20 cellular contexts compared by ENCODE assay signal in genomic region chr1:52916241-52916975, GRCh38. TPM values are rescaled to one million over a fixed set of nuclear protein-coding genes. Genes with fewer than 3 reads are reported as not detected.
DNase-seq lines count a peak whose midpoint lies in the region; ATAC-seq and TF ChIP-seq lines count a peak whose summit lies in the region.
"Had no signal": no experiment of that assay in that cellular context is flagged by ENCODE, and none has a peak within 500 bp of the region (broad histone marks: within the 10 kb centered on the region; RNA-seq: fewer than 3 reads in every experiment).

No MANE protein-coding gene starts in this region.

- no peak for ATAC-seq in activated naive CD8-positive, alpha-beta T cell treated with anti-CD3 and anti-CD28 coated beads, Interleukin-2, amount 50 U/mL, for 24 hours
- ATAC-seq in heart right ventricle (peak in 4 of 8 donors; percentile 32 to 57 (median 44)), aorta (ENCODE audit: low FRiP score) (peak; percentile 9), HG02840 (IDR thresholded peaks at IDR 0.05; ENCODE audit: low FRiP score, unreplicated experiment) (no peak)
- ATAC-seq: GM12878, GM23338 had no signal

- H3K36me3 Mint-ChIP-seq in activated naive CD8-positive, alpha-beta T cell treated with anti-CD3 and anti-CD28 coated beads for 36 hours = no peaks in the 10 kb centered on the region
- H3K36me3 Mint-ChIP-seq in activated naive CD8-positive, alpha-beta T cell treated with anti-CD3 and anti-CD28 coated beads, Interleukin-2, amount 50 U/mL, for 24 hours (ENCODE audit: low read depth) = no peaks in the 10 kb centered on the region

- no peaks in the 10 kb centered on the region for H3K27me3 Mint-ChIP-seq in activated naive CD8-positive, alpha-beta T cell treated with anti-CD3 and anti-CD28 coated beads for 36 hours
- no peaks in the 10 kb centered on the region for H3K27me3 Mint-ChIP-seq in activated naive CD8-positive, alpha-beta T cell treated with anti-CD3 and anti-CD28 coated beads, Interleukin-2, amount 50 U/mL, for 24 hours

- 72 to 80% methylated on average over 10 of the region's 10 CpGs for WGBS in heart right ventricle, 2 donors
- 89% methylated on average over 10 of the region's 10 CpGs for WGBS in aorta, 2 donors

- H3K36me3 ChIP-seq in heart right ventricle = peaks cover 0 to 15% (median 0%) of the 10 kb centered on the region in 9 donors
- no peaks in the 10 kb centered on the region for H3K36me3 ChIP-seq in aorta (ENCODE audit: control insufficient read depth in 1 of 2, insufficient read depth in 2 of 2, low read length in 1 of 2)

- intact Hi-C loops in heart right ventricle (cut with DNase I) (loop anchor here in 5 of 10 donors (10.0 kb wide), 3 partner anchors 48 to 268 kb away; no protein-coding TSS in a partner anchor), aorta (cut with DNase I) (no loop called here), posterior cingulate gyrus (cut with DNase I) (no loop called here)

- H3K9me3 Mint-ChIP-seq in activated naive CD8-positive, alpha-beta T cell treated with anti-CD3 and anti-CD28 coated beads for 36 hours = no peaks in the 10 kb centered on the region
- no peaks in the 10 kb centered on the region for H3K9me3 Mint-ChIP-seq in activated naive CD8-positive, alpha-beta T cell treated with anti-CD3 and anti-CD28 coated beads, Interleukin-2, amount 50 U/mL, for 24 hours

- peaks cover 15% of the 10 kb centered on the region for H3K4me1 Mint-ChIP-seq in activated naive CD8-positive, alpha-beta T cell treated with anti-CD3 and anti-CD28 coated beads for 36 hours
- H3K4me1 Mint-ChIP-seq in activated naive CD8-positive, alpha-beta T cell treated with anti-CD3 and anti-CD28 coated beads, Interleukin-2, amount 50 U/mL, for 24 hours = peaks cover 13% of the 10 kb centered on the region
- H3K4me1 Mint-ChIP-seq: GM23338 had no signal

- peak overlapping the region; percentile 17 for H3K27ac Mint-ChIP-seq in activated naive CD8-positive, alpha-beta T cell treated with anti-CD3 and anti-CD28 coated beads for 36 hours
- no peak overlapping the region for H3K27ac Mint-ChIP-seq in activated naive CD8-positive, alpha-beta T cell treated with anti-CD3 and anti-CD28 coated beads, Interleukin-2, amount 50 U/mL, for 24 hours
- H3K27ac Mint-ChIP-seq: GM23338 had no signal

- H3K4me1 ChIP-seq in heart right ventricle = peaks cover 0 to 46% (median 20%) of the 10 kb centered on the region in 9 donors
- no peaks in the 10 kb centered on the region for H3K4me1 ChIP-seq in aorta (ENCODE audit: control insufficient read depth in 1 of 2, insufficient read depth in 2 of 2, low read length in 2 of 2)

- H3K9me3 ChIP-seq in heart right ventricle (no peaks in the 10 kb centered on the region), aorta (ENCODE audit: control insufficient read depth, low read length) (no peaks in the 10 kb centered on the region)
- H3K9me3 ChIP-seq: MG63 had no signal

- in situ Hi-C loops in GM13976 (cut with MboI; ENCODE audit: low sequenced_read_pairs, unreplicated experiment) = loop anchor here (25.0 kb wide), 1 partner anchor 271 kb away; the partner anchor contains the start of gene CPT2

- H3K4me3 ChIP-seq in heart right ventricle = no peak overlapping the region
- H3K4me3 ChIP-seq in aorta (ENCODE audit: low read length in 2 of 2) = no peak overlapping the region
- H3K4me3 ChIP-seq: GM12878, GM23338, MG63 had no signal

- no peak overlapping the region for H3K4me3 Mint-ChIP-seq in activated naive CD8-positive, alpha-beta T cell treated with anti-CD3 and anti-CD28 coated beads for 36 hours
- no peak overlapping the region for H3K4me3 Mint-ChIP-seq in activated naive CD8-positive, alpha-beta T cell treated with anti-CD3 and anti-CD28 coated beads, Interleukin-2, amount 50 U/mL, for 24 hours
- H3K4me3 Mint-ChIP-seq: GM23338 had no signal

- peak overlapping the region in 7 of 10 donors; percentile 13 to 64 (median 56) for H3K27ac ChIP-seq in heart right ventricle
- no peak overlapping the region for H3K27ac ChIP-seq in aorta (ENCODE audit: low read depth in 1 of 2, low read length in 2 of 2)
- H3K27ac ChIP-seq: 22Rv1, C4-2B had no signal

- TF ChIP-seq CTCF in heart right ventricle (IDR thresholded peaks at IDR 0.05) (no peak), GM13976 (IDR thresholded peaks at IDR 0.05; ENCODE audit: borderline replicate concordance, control extremely low read depth, extremely low read depth, insufficient read depth, missing control alignments) (no peak)

- no peak for DNase-seq in activated naive CD8-positive, alpha-beta T cell treated with anti-CD3 and anti-CD28 coated beads for 36 hours
- no peak for DNase-seq in activated naive CD8-positive, alpha-beta T cell treated with anti-CD3 and anti-CD28 coated beads, Interleukin-2, amount 50 U/mL, for 24 hours
- DNase-seq in heart right ventricle (no peak), mesenteric fat pad (ENCODE audit: low spot score) (peak; percentile 55), aorta (no peak), GM13976 (ENCODE audit: low spot score) (no peak), posterior cingulate gyrus (no peak)
- DNase-seq: COR-L47; MG63; NCI-H1105; NCI-H1694 treated with DMSO at 0.1 percent for 48 hours; NCI-H345; NCI-H526 treated with DMSO at 0.1 percent for 48 hours; NK-92 treated with Interleukin-12 subunit alpha and Interleukin-12 subunit beta, amount 100 ng/mL, for 24 hours; OCI-M1 had no signal

- H3K27me3 ChIP-seq in heart right ventricle (peaks cover 0 to 11% (median under 1%) of the 10 kb centered on the region in 7 donors), aorta (ENCODE audit: control insufficient read depth in 1 of 2, insufficient read depth in 2 of 2, low read length in 1 of 2) (no peaks in the 10 kb centered on the region)
- H3K27me3 ChIP-seq: MG63 had no signal

RNA-seq across cellular contexts. Expression of gene ECHDC2, which starts 5.1 kb away (rescaled TPM):
- 10 to 100 TPM; 28.5 to 29.1 TPM for total RNA-seq in activated naive CD8-positive, alpha-beta T cell treated with anti-CD3 and anti-CD28 coated beads for 36 hours
- 100 to 1,000 TPM in 9 of 10 donors, 10 to 100 TPM in 1; 74.6 to 148 (median 114) TPM for total RNA-seq in heart right ventricle
- polyA plus RNA-seq in heart right ventricle = 100 to 1,000 TPM in 1 of 2 donors, 10 to 100 TPM in 1; 54.0 to 247 TPM
- total RNA-seq in mesenteric fat pad = 105 TPM
- total RNA-seq in aorta = 100 to 1,000 TPM; 121 to 196 TPM
- polyA plus RNA-seq in aorta = 100 to 1,000 TPM in 1 of 2 donors, 10 to 100 TPM in 1; 45.5 to 501 TPM

RNA-seq across cellular contexts. Expression of gene SCP2, which starts 10.7 kb away (rescaled TPM):
- total RNA-seq in activated naive CD8-positive, alpha-beta T cell treated with anti-CD3 and anti-CD28 coated beads for 36 hours = 10 to 100 TPM; 63.9 to 66.2 TPM
- total RNA-seq in heart right ventricle = 100 to 1,000 TPM; 117 to 149 (median 133) TPM
- polyA plus RNA-seq in heart right ventricle = 100 to 1,000 TPM in 1 of 2 donors, 10 to 100 TPM in 1; 82.3 to 120 TPM
- 153 TPM for total RNA-seq in mesenteric fat pad
- 100 to 1,000 TPM in 1 of 2 donors, 10 to 100 TPM in 1; 80.3 to 103 TPM for total RNA-seq in aorta
- 100 to 1,000 TPM; 137 to 309 TPM for polyA plus RNA-seq in aorta

Comparison
In these comparisons a context has a peak if more than half of its experiments do, and no peak if none do; other contexts are left out.
1. H3K27ac ChIP-seq: peak in heart right ventricle (7 of 10); none in aorta (0 of 2).